ENCODE assay signal across 8 cellular contexts in genomic region chr6:83430606-83431544, GRCh38. TPM values are rescaled to one million over a fixed set of nuclear protein-coding genes. Genes with fewer than 3 reads are reported as not detected.
DNase-seq lines count a peak whose midpoint lies in the region; ATAC-seq and TF ChIP-seq lines count a peak whose summit lies in the region.

ME1 (minus strand) TSS chr6:83431051; CDS start chr6:83430954, 97 bp downstream.

- H3K9me3 ChIP-seq in osteoblast (ENCODE audit: low read depth, low read length), result no peaks in the 10 kb centered on the region

- no peaks in the 10 kb centered on the region for H3K36me3 Mint-ChIP-seq in activated naive CD8-positive, alpha-beta T cell treated with anti-CD3 and anti-CD28 coated beads, Interleukin-2, amount 10 ng/mL, durations not matched to agents 7 days and 5 days
- H3K36me3 Mint-ChIP-seq in glutamatergic neuron (ENCODE audit: unreplicated experiment), result no peaks in the 10 kb centered on the region

- H3K79me2 ChIP-seq in osteoblast (ENCODE audit: insufficient read depth, low read length), result peaks cover 7% of the 10 kb centered on the region

- peak within 1 kb of the TSS; percentile 93 for H3K4me2 ChIP-seq in osteoblast (ENCODE audit: insufficient read depth, low read length)

- H3K4me1 ChIP-seq in osteoblast (ENCODE audit: insufficient read depth, low read length) (peaks cover 4% of the 10 kb centered on the region), urinary bladder (ENCODE audit: insufficient read depth) (no peaks in the 10 kb centered on the region)

- no peaks in the 10 kb centered on the region for H3K27me3 ChIP-seq in osteoblast (ENCODE audit: insufficient read depth, low read length)

- DNase-seq in AG04449 (ENCODE audit: low read depth, low spot score) (peak; percentile 17), NCI-H774 (lab: John Stamatoyannopoulos, UW) (peak; percentile 45), glutamatergic neuron (peak; percentile 70), osteoblast (ENCODE audit: insufficient read length, low spot score, missing footprints) (peak; percentile 92)
- DNase-seq in activated naive CD8-positive, alpha-beta T cell treated with anti-CD3 and anti-CD28 coated beads, Interleukin-2, amount 10 ng/mL, durations not matched to agents 7 days and 5 days, result peak; percentile 31

- H4K20me1 ChIP-seq in osteoblast (ENCODE audit: insufficient read depth, low read length), result no peaks in the 10 kb centered on the region

- no peak within 1 kb of the TSS for H3K27ac Mint-ChIP-seq in activated naive CD8-positive, alpha-beta T cell treated with anti-CD3 and anti-CD28 coated beads, Interleukin-2, amount 10 ng/mL, durations not matched to agents 7 days and 5 days
- H3K27ac Mint-ChIP-seq in glutamatergic neuron (ENCODE audit: unreplicated experiment), result peak within 1 kb of the TSS; percentile 48

- CTCF ChIA-PET in AG04449 (lab: Yijun Ruan, JAX), result interaction anchor here (1.0 to 18.3 kb wide), 4 partner anchors 12 to 366 kb away, joined by 3 to 305 read pairs (median 8); partner anchors contain the start of genes PRSS35 and UBE3D

- ATAC-seq in GM18520 (IDR thresholded peaks at IDR 0.05; ENCODE audit: unreplicated experiment) (peak; percentile 54), HG02938 (IDR thresholded peaks at IDR 0.05; ENCODE audit: unreplicated experiment) (peak; percentile 78)
- peak; percentile 54 for ATAC-seq in activated naive CD8-positive, alpha-beta T cell treated with anti-CD3 and anti-CD28 coated beads, Interleukin-2, amount 10 ng/mL, durations not matched to agents 7 days and 5 days (ENCODE audit: low read depth)

- H3K36me3 ChIP-seq in osteoblast (ENCODE audit: insufficient read depth, low read length) (no peaks in the 10 kb centered on the region), urinary bladder (ENCODE audit: insufficient read depth) (no peaks in the 10 kb centered on the region)

- H3K4me3 Mint-ChIP-seq in activated naive CD8-positive, alpha-beta T cell treated with anti-CD3 and anti-CD28 coated beads, Interleukin-2, amount 10 ng/mL, durations not matched to agents 7 days and 5 days, result no peak within 1 kb of the TSS
- H3K4me3 Mint-ChIP-seq in glutamatergic neuron (ENCODE audit: unreplicated experiment), result peak within 1 kb of the TSS; percentile 90

- POLR2A ChIA-PET in AG04449 (lab: Yijun Ruan, JAX), result no interaction called here
- POLR2A ChIA-PET in activated naive CD8-positive, alpha-beta T cell treated with anti-CD3 and anti-CD28 coated beads, Interleukin-2, amount 10 ng/mL, durations not matched to agents 7 days and 5 days (lab: Charles Lee), result no interaction called here

- TF ChIP-seq CTCF in AG04449 (IDR thresholded peaks at IDR 0.05; ENCODE audit: insufficient read depth, low read length, missing control alignments) (no peak), glutamatergic neuron (IDR thresholded peaks at IDR 0.05; ENCODE audit: partially characterized antibody, unreplicated experiment) (no peak), osteoblast (IDR thresholded peaks at IDR 0.05; ENCODE audit: extremely low read depth, low read depth, low read length) (no peak)

- H3K27me3 Mint-ChIP-seq in activated naive CD8-positive, alpha-beta T cell treated with anti-CD3 and anti-CD28 coated beads, Interleukin-2, amount 10 ng/mL, durations not matched to agents 7 days and 5 days, result peaks cover 27% of the 10 kb centered on the region
- H3K27me3 Mint-ChIP-seq in glutamatergic neuron (ENCODE audit: unreplicated experiment), result peaks cover 1% of the 10 kb centered on the region

- H2AFZ ChIP-seq in osteoblast (ENCODE audit: low read length), result peak within 1 kb of the TSS; percentile 96

- WGBS in urinary bladder, result 5% methylated on average over 74 of the region's 74 CpGs

- H3K27ac ChIP-seq in osteoblast (ENCODE audit: low read depth, low read length) (peak within 1 kb of the TSS; percentile 61), urinary bladder (ENCODE audit: low read depth) (peak within 1 kb of the TSS; percentile 60)

- no peaks in the 10 kb centered on the region for H3K9me3 Mint-ChIP-seq in activated naive CD8-positive, alpha-beta T cell treated with anti-CD3 and anti-CD28 coated beads, Interleukin-2, amount 10 ng/mL, durations not matched to agents 7 days and 5 days
- H3K9me3 Mint-ChIP-seq in glutamatergic neuron (ENCODE audit: unreplicated experiment), result peaks cover 3% of the 10 kb centered on the region

- peak within 1 kb of the TSS; percentile 69 for H3K4me3 ChIP-seq in AG04449 (ENCODE audit: low read depth, low read length)
- peak within 1 kb of the TSS; percentile 90 for H3K4me3 ChIP-seq in osteoblast (ENCODE audit: insufficient read depth, low read length)
- peak within 1 kb of the TSS; percentile 56 for H3K4me3 ChIP-seq in urinary bladder (ENCODE audit: low read depth, low read length)

- H3K4me1 Mint-ChIP-seq in activated naive CD8-positive, alpha-beta T cell treated with anti-CD3 and anti-CD28 coated beads, Interleukin-2, amount 10 ng/mL, durations not matched to agents 7 days and 5 days, result no peaks in the 10 kb centered on the region
- H3K4me1 Mint-ChIP-seq in glutamatergic neuron (ENCODE audit: low read depth, unreplicated experiment), result no peaks in the 10 kb centered on the region

RNA-seq across cellular contexts. Expression of gene ME1, which starts in this region (rescaled TPM):
- total RNA-seq in activated naive CD8-positive, alpha-beta T cell treated with anti-CD3 and anti-CD28 coated beads, Interleukin-2, amount 10 ng/mL, durations not matched to agents 7 days and 5 days, result under 1 TPM; 0.50 to 0.88 TPM
- total RNA-seq in glutamatergic neuron (ENCODE audit: unreplicated experiment) (3.5 TPM), osteoblast (27.9 and 31.8 TPM in 2 replicates), urinary bladder (12.3 TPM)
- polyA plus RNA-seq in urinary bladder, result 23.4 TPM

Comparison
In these comparisons a context has a peak if more than half of its experiments do, and no peak if none do; other contexts are left out.
1. Peak in every context shown above with its lines: DNase-seq, ATAC-seq, H3K4me3 ChIP-seq and H3K27ac ChIP-seq.
2. Peak in DNase-seq and ATAC-seq in activated naive CD8-positive, alpha-beta T cell treated with anti-CD3 and anti-CD28 coated beads, Interleukin-2, amount 10 ng/mL, durations not matched to agents 7 days and 5 days; RNA of the gene not detected or under 1 TPM.
3. DNase-seq: peak in every context shown above with its lines; median percentile 92 in osteoblast; 70 in glutamatergic neuron; 45 in NCI-H774; 31 in activated naive CD8-positive, alpha-beta T cell treated with anti-CD3 and anti-CD28 coated beads, Interleukin-2, amount 10 ng/mL, durations not matched to agents 7 days and 5 days; 17 in AG04449.